ENCODE assay signal across 8 cellular contexts in genomic region chr14:106334428-106335107, GRCh38.
DNase-seq lines count a peak whose midpoint lies in the region; ATAC-seq and TF ChIP-seq lines count a peak whose summit lies in the region.
"Not testable (repeated sequence)": the region's sequence is repeated elsewhere in the genome, so short reads cannot be mapped to it uniquely, and the experiment has no call there.

No MANE protein-coding gene starts in this region.

- not testable (repeated sequence) for H3K9me3 Mint-ChIP-seq in activated CD4-positive, alpha-beta T cell treated with anti-CD3 and anti-CD28 coated beads, Interleukin-2, amount 10 ng/mL, durations not matched to agents 24 days and 14 days; activated T-cell treated with anti-CD3 and anti-CD28 coated beads, Interleukin-2, amount 50 U/mL, for 72 hours; central memory CD8-positive, alpha-beta T cell
- H3K9me3 Mint-ChIP-seq in neural crest cell, result peaks cover 29% of the 10 kb centered on the region

- H3K9me3 ChIP-seq in MM.1S (replicated peaks; ENCODE audit: insufficient read depth, low read length), result not testable (repeated sequence)

- peaks cover 20% of the 10 kb centered on the region for H3K27me3 Mint-ChIP-seq in activated CD4-positive, alpha-beta T cell treated with anti-CD3 and anti-CD28 coated beads, Interleukin-2, amount 10 ng/mL, durations not matched to agents 24 days and 14 days
- peaks cover 41% of the 10 kb centered on the region for H3K27me3 Mint-ChIP-seq in activated T-cell treated with anti-CD3 and anti-CD28 coated beads, Interleukin-2, amount 50 U/mL, for 72 hours (ENCODE audit: low read depth)
- H3K27me3 Mint-ChIP-seq in central memory CD8-positive, alpha-beta T cell; neural crest cell (ENCODE audit: low read depth): not testable (repeated sequence)

- not testable (repeated sequence) for H4K20me1 ChIP-seq in MM.1S (ENCODE audit: insufficient read depth, low read length)

- peak overlapping the region; percentile 18; the same call in 1 of the 2 replicates for H3K27ac ChIP-seq in MM.1S (ENCODE audit: low read length)

- not testable (repeated sequence) for H3K4me3 ChIP-seq in MM.1S (ENCODE audit: low read length)

- H3K79me2 ChIP-seq in MM.1S (ENCODE audit: low read length), result not testable (repeated sequence)

- H3K4me2 ChIP-seq in MM.1S (ENCODE audit: low read depth, low read length), result not testable (repeated sequence)

- not testable (repeated sequence) for H3K4me1 ChIP-seq in MM.1S (ENCODE audit: low read length)

- not testable (repeated sequence) for H3K36me3 Mint-ChIP-seq in activated CD4-positive, alpha-beta T cell treated with anti-CD3 and anti-CD28 coated beads, Interleukin-2, amount 10 ng/mL, durations not matched to agents 24 days and 14 days (ENCODE audit: low read depth); activated T-cell treated with anti-CD3 and anti-CD28 coated beads, Interleukin-2, amount 50 U/mL, for 72 hours (ENCODE audit: insufficient read depth in 2 of 2); central memory CD8-positive, alpha-beta T cell (ENCODE audit: insufficient read depth)
- peaks cover 24% of the 10 kb centered on the region for H3K36me3 Mint-ChIP-seq in neural crest cell (ENCODE audit: low read depth)

- not testable (repeated sequence) for H3F3A ChIP-seq in MM.1S (ENCODE audit: insufficient read depth, low read length)

- ATAC-seq in activated T-cell treated with anti-CD3 and anti-CD28 coated beads, Interleukin-2, amount 50 U/mL, for 72 hours (replicated peaks in 1 of 2), result peak; percentile 67 to 81
- peak; percentile 19 for ATAC-seq in central memory CD8-positive, alpha-beta T cell (replicated peaks; ENCODE audit: extremely low read depth, poor library complexity, severe bottlenecking)

- not testable (repeated sequence) for H2AFZ ChIP-seq in MM.1S (ENCODE audit: low read length)

- not testable (repeated sequence) for H3K27me3 ChIP-seq in MM.1S (replicated peaks; ENCODE audit: insufficient read depth, low read length)

- intact Hi-C loops in activated CD4-positive, alpha-beta T cell treated with anti-CD3 and anti-CD28 coated beads, Interleukin-2, amount 10 ng/mL, durations not matched to agents 24 days and 14 days (cut with micrococcal nuclease), result not testable (repeated sequence)

- H3K9ac ChIP-seq in MM.1S (ENCODE audit: low read length), result not testable (repeated sequence)

- not testable (repeated sequence) for H3K27ac Mint-ChIP-seq in activated CD4-positive, alpha-beta T cell treated with anti-CD3 and anti-CD28 coated beads, Interleukin-2, amount 10 ng/mL, durations not matched to agents 24 days and 14 days; activated T-cell treated with anti-CD3 and anti-CD28 coated beads, Interleukin-2, amount 50 U/mL, for 72 hours; central memory CD8-positive, alpha-beta T cell (ENCODE audit: low read depth); neural crest cell (ENCODE audit: unreplicated experiment)

- not testable (repeated sequence) for DNase-seq in MM.1S; central memory CD8-positive, alpha-beta T cell (ENCODE audit: low spot score in 2 of 2); neural crest cell (ENCODE audit: low read depth, low spot score)
- peak; percentile 95 for DNase-seq in activated CD4-positive, alpha-beta T cell treated with anti-CD3 and anti-CD28 coated beads, Interleukin-2, amount 10 ng/mL, durations not matched to agents 24 days and 14 days
- peak; percentile 92 to 93 for DNase-seq in activated T-cell treated with anti-CD3 and anti-CD28 coated beads, Interleukin-2, amount 50 U/mL, for 72 hours
- DNase-seq in stimulated activated CD8-positive, alpha-beta memory T cell treated with anti-CD3 and anti-CD28 coated beads, Interleukin-12 subunit alpha, Interleukin-12 subunit beta, amount 100 ng/mL, for 1 hour (ENCODE audit: low read depth), result peak; percentile 55
- DNase-seq in ureter (ENCODE audit: low spot score), result peak; percentile 64

- not testable (repeated sequence) for H3K9me2 ChIP-seq in MM.1S (replicated peaks; ENCODE audit: insufficient read depth, low read length)

- not testable (repeated sequence) for H3K4me1 Mint-ChIP-seq in activated CD4-positive, alpha-beta T cell treated with anti-CD3 and anti-CD28 coated beads, Interleukin-2, amount 10 ng/mL, durations not matched to agents 24 days and 14 days; activated T-cell treated with anti-CD3 and anti-CD28 coated beads, Interleukin-2, amount 50 U/mL, for 72 hours (ENCODE audit: low read depth); central memory CD8-positive, alpha-beta T cell; neural crest cell

- not testable (repeated sequence) for H3K36me3 ChIP-seq in MM.1S (replicated peaks; ENCODE audit: insufficient read depth, low read length)

- TF ChIP-seq CTCF in GM12873 (IDR thresholded peaks at IDR 0.05; ENCODE audit: insufficient read depth, low read depth, low read length, missing control alignments), result peak; percentile 61
- TF ChIP-seq CTCF in MM.1S (IDR thresholded peaks at IDR 0.05; ENCODE audit: low read length), result not testable (repeated sequence)
- peak; percentile 12 for TF ChIP-seq CTCF in neural crest cell (conservative IDR thresholded peaks at IDR 0.05)

- not testable (repeated sequence) for H3K4me3 Mint-ChIP-seq in activated CD4-positive, alpha-beta T cell treated with anti-CD3 and anti-CD28 coated beads, Interleukin-2, amount 10 ng/mL, durations not matched to agents 24 days and 14 days; central memory CD8-positive, alpha-beta T cell; neural crest cell
- H3K4me3 Mint-ChIP-seq in activated T-cell treated with anti-CD3 and anti-CD28 coated beads, Interleukin-2, amount 50 U/mL, for 72 hours, result peak overlapping the region in 1 of 2 donors; percentile 13
